Comparison of ENCODE assay signal across 8 cellular contexts in genomic region chr4:25861422-25861926, GRCh38. TPM values are rescaled to one million over a fixed set of nuclear protein-coding genes. Genes with fewer than 3 reads are reported as not detected.
DNase-seq lines count a peak whose midpoint lies in the region; ATAC-seq and TF ChIP-seq lines count a peak whose summit lies in the region.

No MANE protein-coding gene starts in this region.

- H3K36me3 Mint-ChIP-seq in CD14-positive monocyte (peaks cover 0 to 4% of the 10 kb centered on the region in 2 donors), chondrocyte (ENCODE audit: low read depth) (peaks cover 2% of the 10 kb centered on the region), naive B cell (peaks cover 8 to 35% of the 10 kb centered on the region in 2 donors)

- no peak for ATAC-seq in naive B cell (ENCODE audit: low read depth in 2 of 2)
- ATAC-seq in sciatic nerve, result no peak

- no peak for DNase-seq in CD14-positive monocyte (ENCODE audit: low spot score)
- no peak for DNase-seq in chondrocyte (ENCODE audit: low spot score)
- DNase-seq in naive B cell, result no peak
- DNase-seq in KG1 (lab: John Stamatoyannopoulos, UW), result no peak
- no peak for DNase-seq in SKM-1 treated with dmso at 0.1 percent for 144 hours (lab: John Stamatoyannopoulos, UW; ENCODE audit: unreplicated experiment)
- DNase-seq in sciatic nerve (ENCODE audit: low spot score), result no peak
- DNase-seq in head of caudate nucleus, result no peak

- H3K27ac ChIP-seq in KMS-11, result no peak overlapping the region

- H3K9me3 Mint-ChIP-seq in CD14-positive monocyte (peaks cover 0 to 5% (median 3%) of the 10 kb centered on the region in 7 donors), chondrocyte (ENCODE audit: low read depth) (no peaks in the 10 kb centered on the region), naive B cell (peaks cover 0 to 3% (median 0%) of the 10 kb centered on the region in 7 donors)

- no peaks in the 10 kb centered on the region for H4K20me1 ChIP-seq in KMS-11 (ENCODE audit: insufficient read depth)

- peak overlapping the region; percentile 41; the same call in 1 of the 2 replicates for H2AFZ ChIP-seq in KMS-11 (ENCODE audit: low read depth)

- H3K4me3 Mint-ChIP-seq in CD14-positive monocyte (peak overlapping the region; percentile 99 to 100), chondrocyte (ENCODE audit: unreplicated experiment) (peak overlapping the region; percentile 98), naive B cell (peak overlapping the region; percentile 97 to 100 (median 98))

- H3K27me3 Mint-ChIP-seq in CD14-positive monocyte (ENCODE audit: low read depth in 3 of 3), result peaks cover 13 to 20% (median 19%) of the 10 kb centered on the region in 3 donors
- no peaks in the 10 kb centered on the region for H3K27me3 Mint-ChIP-seq in chondrocyte (ENCODE audit: low read depth)
- H3K27me3 Mint-ChIP-seq in naive B cell, result no peaks in the 10 kb centered on the region

- intact Hi-C loops in CD14-positive monocyte (cut with micrococcal nuclease), result loop anchor here (5.0 kb wide), 2 partner anchors 51 to 216 kb away; partner anchors contain the start of gene SMIM20 (in 1 of the 2)
- intact Hi-C loops in sciatic nerve (cut with DNase I), result no loop called here
- intact Hi-C loops in head of caudate nucleus (cut with DNase I), result no loop called here

- no peak overlapping the region for H3K9ac ChIP-seq in KMS-11

- no peaks in the 10 kb centered on the region for H3K79me2 ChIP-seq in KMS-11 (ENCODE audit: insufficient read depth, low read depth)

- peak overlapping the region; percentile 57; the same call in 1 of the 2 replicates for H3K4me2 ChIP-seq in KMS-11

- H3K4me1 ChIP-seq in KMS-11 (ENCODE audit: low read depth, poor library complexity, severe bottlenecking), result no peaks in the 10 kb centered on the region

- no peak overlapping the region for H3K4me3 ChIP-seq in KMS-11 (IDR thresholded peaks at IDR 0.05; ENCODE audit: insufficient read depth, low read depth, low read length)

- H3K27me3 ChIP-seq in KMS-11 (ENCODE audit: insufficient read depth, low read depth), result no peaks in the 10 kb centered on the region

- H3K36me3 ChIP-seq in KMS-11 (ENCODE audit: insufficient read depth), result no peaks in the 10 kb centered on the region

- H3K27ac Mint-ChIP-seq in CD14-positive monocyte, result peak overlapping the region; percentile 90 to 98 (median 96)
- H3K27ac Mint-ChIP-seq in chondrocyte (ENCODE audit: unreplicated experiment), result peak overlapping the region; percentile 94
- H3K27ac Mint-ChIP-seq in naive B cell, result peak overlapping the region; percentile 94 to 99 (median 98)

- peaks cover 54% of the 10 kb centered on the region for H3K4me1 Mint-ChIP-seq in CD14-positive monocyte
- H3K4me1 Mint-ChIP-seq in chondrocyte (ENCODE audit: low read depth), result peaks cover 21% of the 10 kb centered on the region
- peaks cover 65 to 79% (median 73%) of the 10 kb centered on the region in 3 donors for H3K4me1 Mint-ChIP-seq in naive B cell

- no peak for TF ChIP-seq CTCF in CD14-positive monocyte (IDR thresholded peaks at IDR 0.05)
- TF ChIP-seq CTCF in KMS-11 (conservative IDR thresholded peaks at IDR 0.05; ENCODE audit: low read depth, low read length), result no peak
- no peak for TF ChIP-seq CTCF in chondrocyte (IDR thresholded peaks at IDR 0.05)

RNA-seq across cellular contexts. Expression of gene SEL1L3, which starts 1.3 kb away (rescaled TPM):
- polyA plus RNA-seq in CD14-positive monocyte (1 to 10 TPM in 1 of 2 donors, under 1 TPM in 1; 0.61 to 1.7 TPM), naive B cell (ENCODE audit: low read depth in 6 of 6) (100 to 1,000 TPM; 129 to 288 (median 195) TPM)
- total RNA-seq in chondrocyte (30.3 to 33.5 TPM (median 31.1 TPM) in 3 replicates), sciatic nerve (17.1 TPM)

RNA-seq across cellular contexts. Expression of gene SMIM20, which starts 52.5 kb away (rescaled TPM):
- polyA plus RNA-seq in CD14-positive monocyte (10 to 100 TPM; 33.7 to 38.1 TPM), naive B cell (ENCODE audit: low read depth in 6 of 6) (10 to 100 TPM; 57.8 to 83.2 (median 71.3) TPM)
- total RNA-seq in chondrocyte (18.4 to 23.1 TPM (median 19.7 TPM) in 3 replicates), sciatic nerve (22.7 TPM)

Comparison
In these comparisons a context has a peak if more than half of its experiments do, and no peak if none do; other contexts are left out.
1. intact Hi-C loops: an anchor here in CD14-positive monocyte (5.0 kb wide); none called in sciatic nerve and head of caudate nucleus.